12 cellular contexts compared by ENCODE assay signal in genomic region chrX:39729834-39730670, GRCh38.
DNase-seq lines count a peak whose midpoint lies in the region; ATAC-seq and TF ChIP-seq lines count a peak whose summit lies in the region.
"Had no signal": no experiment of that assay in that cellular context is flagged by ENCODE, and none has a peak within 500 bp of the region (broad histone marks: within the 10 kb centered on the region; RNA-seq: fewer than 3 reads in every experiment).

No MANE protein-coding gene starts in this region.

- peaks cover 0 to 3% (median 0%) of the 10 kb centered on the region in 3 donors for H3K27me3 ChIP-seq in gastrocnemius medialis
- H3K27me3 ChIP-seq: testis had no signal

- peak overlapping the region in 4 of 5 experiments; percentile 28 to 63 (median 46) for H3K4me3 Mint-ChIP-seq in brain
- H3K4me3 Mint-ChIP-seq in activated CD4-positive, alpha-beta memory T cell treated with anti-CD3 and anti-CD28 coated beads, Interleukin-2, amount 10 ng/mL, durations not matched to agents 7 days and 5 days: no peak overlapping the region

- DNase-seq in D341Med (ENCODE audit: low spot score) (peak; percentile 27), NCI-H2227 (lab: John Stamatoyannopoulos, UW; ENCODE audit: unreplicated experiment) (peak; percentile 87), myocyte (ENCODE audit: low read depth) (peak; percentile 85), gastrocnemius medialis (no peak)
- no peak for DNase-seq in activated CD4-positive, alpha-beta memory T cell treated with anti-CD3 and anti-CD28 coated beads, Interleukin-2, amount 10 ng/mL, durations not matched to agents 7 days and 5 days
- DNase-seq: COR-L47 had no signal

- H3K9me3 ChIP-seq in gastrocnemius medialis: no peaks in the 10 kb centered on the region
- H3K9me3 ChIP-seq: testis had no signal

- H3K27ac ChIP-seq in gastrocnemius medialis: no peak overlapping the region
- H3K27ac ChIP-seq: testis had no signal

- H3K27ac Mint-ChIP-seq in brain: peak overlapping the region in 3 of 5 experiments; percentile 63 to 94 (median 86)
- no peak overlapping the region for H3K27ac Mint-ChIP-seq in activated CD4-positive, alpha-beta memory T cell treated with anti-CD3 and anti-CD28 coated beads, Interleukin-2, amount 10 ng/mL, durations not matched to agents 7 days and 5 days
- H3K27ac Mint-ChIP-seq: T-cell had no signal

- H3K27me3 Mint-ChIP-seq in brain: peaks cover 18% of the 10 kb centered on the region
- H3K27me3 Mint-ChIP-seq in activated CD4-positive, alpha-beta memory T cell treated with anti-CD3 and anti-CD28 coated beads, Interleukin-2, amount 10 ng/mL, durations not matched to agents 7 days and 5 days: no peaks in the 10 kb centered on the region
- H3K27me3 Mint-ChIP-seq: naive thymus-derived CD4-positive, alpha-beta T cell had no signal

- H3K36me3 ChIP-seq in gastrocnemius medialis: no peaks in the 10 kb centered on the region

- peaks cover 51% of the 10 kb centered on the region for H3K4me1 Mint-ChIP-seq in brain
- H3K4me1 Mint-ChIP-seq in activated CD4-positive, alpha-beta memory T cell treated with anti-CD3 and anti-CD28 coated beads, Interleukin-2, amount 10 ng/mL, durations not matched to agents 7 days and 5 days: peaks cover 7% of the 10 kb centered on the region

- CTCF ChIA-PET in activated CD4-positive, alpha-beta memory T cell treated with anti-CD3 and anti-CD28 coated beads, Interleukin-2, amount 10 ng/mL, durations not matched to agents 7 days and 5 days (lab: Charles Lee): interaction anchor here (1.0 to 1.9 kb wide), 9 partner anchors 11 to 844 kb away, joined by 3 to 8 read pairs (median 3); no protein-coding TSS in a partner anchor

- H3K9me3 Mint-ChIP-seq in brain: peaks cover 0 to 16% (median 1%) of the 10 kb centered on the region in 5 experiments
- H3K9me3 Mint-ChIP-seq in activated CD4-positive, alpha-beta memory T cell treated with anti-CD3 and anti-CD28 coated beads, Interleukin-2, amount 10 ng/mL, durations not matched to agents 7 days and 5 days: no peaks in the 10 kb centered on the region

- no peaks in the 10 kb centered on the region for H3K36me3 Mint-ChIP-seq in brain
- H3K36me3 Mint-ChIP-seq in activated CD4-positive, alpha-beta memory T cell treated with anti-CD3 and anti-CD28 coated beads, Interleukin-2, amount 10 ng/mL, durations not matched to agents 7 days and 5 days (ENCODE audit: low read depth): no peaks in the 10 kb centered on the region
- H3K36me3 Mint-ChIP-seq: naive thymus-derived CD4-positive, alpha-beta T cell; T-cell had no signal

- POLR2A ChIA-PET in activated CD4-positive, alpha-beta memory T cell treated with anti-CD3 and anti-CD28 coated beads, Interleukin-2, amount 10 ng/mL, durations not matched to agents 7 days and 5 days (lab: Charles Lee): interaction anchor here (1.0 to 1.6 kb wide), 4 partner anchors 37 to 366 kb away, joined by 3 to 4 read pairs (median 4); no protein-coding TSS in a partner anchor

- H3K4me1 ChIP-seq in gastrocnemius medialis: peaks cover 0 to 5% of the 10 kb centered on the region in 2 donors
- H3K4me1 ChIP-seq: testis had no signal

- ATAC-seq in GM21423 (IDR thresholded peaks at IDR 0.05; ENCODE audit: unreplicated experiment) (no peak), gastrocnemius medialis (no peak), HG03159 (IDR thresholded peaks at IDR 0.05; ENCODE audit: unreplicated experiment) (no peak)

- in situ Hi-C loops in gastrocnemius medialis (cut with MboI; ENCODE audit: low sequenced_read_pairs in 4 of 4): loop anchor here (10.0 to 25.0 kb wide), 5 partner anchors 432 to 535 kb away; no protein-coding TSS in a partner anchor

- TF ChIP-seq CTCF in brain (conservative IDR thresholded peaks at IDR 0.05) (no peak), gastrocnemius medialis (IDR thresholded peaks at IDR 0.05 in 4 of 5, conservative IDR thresholded peaks at IDR 0.05 in 1 of 5) (no peak)

- intact Hi-C loops in gastrocnemius medialis (cut with DNase I; ENCODE audit: low total_unique reads): loop anchor here (1.0 to 10.0 kb wide), 7 partner anchors 83 to 536 kb away; partner anchors contain the start of gene BCOR

- no peak for TF ChIP-seq POLR2A in gastrocnemius medialis (IDR thresholded peaks at IDR 0.05)

- no peak overlapping the region for H3K4me3 ChIP-seq in gastrocnemius medialis
- H3K4me3 ChIP-seq: testis had no signal

Comparison
In these comparisons a context has a peak if more than half of its experiments do, and no peak if none do; other contexts are left out.
1. DNase-seq: peak in D341Med (single experiment), NCI-H2227 (single experiment) and myocyte (single experiment); none in gastrocnemius medialis (0 of 2) and activated CD4-positive, alpha-beta memory T cell treated with anti-CD3 and anti-CD28 coated beads, Interleukin-2, amount 10 ng/mL, durations not matched to agents 7 days and 5 days (single experiment).